ENCODE assay signal across 30 cellular contexts in genomic region chr3:72800869-72801268, GRCh38. TPM values are rescaled to one million over a fixed set of nuclear protein-coding genes. Genes with fewer than 3 reads are reported as not detected.
DNase-seq lines count a peak whose midpoint lies in the region; ATAC-seq, FAIRE-seq and TF ChIP-seq lines count a peak whose summit lies in the region.
"Had no signal": no experiment of that assay in that cellular context is flagged by ENCODE, and none has a peak within 500 bp of the region (broad histone marks: within the 10 kb centered on the region; RNA-seq: fewer than 3 reads in every experiment).

No MANE protein-coding gene starts in this region.

- FAIRE-seq in GM12878 (lab: Jason Lieb, UNC), result no peak
- FAIRE-seq: kidney had no signal

- H3K4me2 ChIP-seq in GM12878 (ENCODE audit: control insufficient read depth, insufficient read depth), result no peak overlapping the region
- H3K4me2 ChIP-seq: GM23338 had no signal

- no peak for TF ChIP-seq POLR2A in GM12878 (IDR thresholded peaks at IDR 0.05; ENCODE audit: low read depth, low read length)

- in situ Hi-C loops in GM13976 (cut with MboI; ENCODE audit: low sequenced_read_pairs, unreplicated experiment) (no loop called here), GM12878 (cut with MboI) (no loop called here)

- no peaks in the 10 kb centered on the region for H3K79me2 ChIP-seq in GM12878 (ENCODE audit: control insufficient read depth, insufficient read depth, low read length)

- no peak overlapping the region for H2AFZ ChIP-seq in GM12878 (ENCODE audit: control insufficient read depth, low read depth, low read length)
- H2AFZ ChIP-seq: GM23338 had no signal

- DNase-seq in GM12865 (ENCODE audit: low read depth) (peak; percentile 23), GM13976 (ENCODE audit: low spot score) (peak; percentile 26), GM12878 (ENCODE audit: low read depth, low spot score) (no peak), DMS 273 (lab: John Stamatoyannopoulos, UW; ENCODE audit: unreplicated experiment) (no peak)
- DNase-seq in stimulated activated CD4-positive, alpha-beta T cell treated with anti-CD3 and anti-CD28 coated beads, Interleukin-4, amount 100 ng/mL, for 4 hours, result no peak
- DNase-seq: activated CD4-positive, alpha-beta T cell treated with anti-CD3 and anti-CD28 coated beads, Interleukin-2, amount 50 U/mL, for 4 hours; activated CD8-positive, alpha-beta memory T cell treated with anti-CD3 and anti-CD28 coated beads, Interleukin-2, amount 50 U/mL, for 48 hours; activated naive CD4-positive, alpha-beta T cell; amygdala; heart left ventricle; kidney; naive B cell; NCI-H1105; NCI-H2029; NCI-H69; Right ventricle myocardium superior; stimulated activated CD4-positive, alpha-beta T cell treated with anti-CD3 and anti-CD28 coated beads, Interleukin-12 subunit alpha, Interleukin-12 subunit beta, amount 100 ng/mL, for 4 hours; stimulated activated CD4-positive, alpha-beta T cell treated with anti-CD3 and anti-CD28 coated beads, Interleukin-4, amount 100 ng/mL, for 24 hours; stimulated activated naive B cell treated with anti-CD40 and anti-IgM and Interleukin-4, amounts not matched to agents 10 μg/mL and 1 μg/mL and 100 μg/mL, for 72 hours; testis; uterus had no signal

- CTCF ChIA-PET in GM12878 (lab: Yijun Ruan, JAX), result interaction anchor here (2.6 kb wide), 1 partner anchor 135 kb away, joined by 10 read pairs; no protein-coding TSS in a partner anchor

- TF ChIP-seq CTCF in GM12865 (IDR thresholded peaks at IDR 0.05; ENCODE audit: insufficient read depth, low read depth, low read length, missing control alignments) (no peak), GM13976 (IDR thresholded peaks at IDR 0.05; ENCODE audit: borderline replicate concordance, control extremely low read depth, extremely low read depth, insufficient read depth, missing control alignments) (no peak), GM12878 (IDR thresholded peaks at IDR 0.05 in 2 of 3, conservative IDR thresholded peaks at IDR 0.05 in 1 of 3; ENCODE audit: control insufficient read depth in 2 of 3, extremely low read depth in 1 of 3, insufficient read depth in 1 of 3, low read depth in 3 of 3, low read length in 3 of 3) (no peak)

- H3K9me3 ChIP-seq in GM12878 (replicated peaks; ENCODE audit: control insufficient read depth, insufficient read depth, low read length), result no peaks in the 10 kb centered on the region
- H3K9me3 ChIP-seq: heart left ventricle, neutrophil, prostate gland, testis, uterus had no signal

- RAD21 ChIA-PET in GM12878 (lab: Charles Lee; ENCODE audit: unreplicated experiment), result interaction anchor here (1.0 kb wide), 1 partner anchor 10 kb away, joined by 3 read pairs; no protein-coding TSS in a partner anchor

- no peak for TF ChIP-seq RAD21 in GM12878 (IDR thresholded peaks at IDR 0.05; ENCODE audit: insufficient read depth, low read depth, low read length)

- intact Hi-C loops in GM12878 (cut with micrococcal nuclease; ENCODE audit: unreplicated experiment), result no loop called here

- SMC1A ChIA-PET in GM12878 (lab: Charles Lee; ENCODE audit: uncharacterized antibody, unreplicated experiment), result interaction anchor here (0.9 to 2.4 kb wide), 6 partner anchors 12 to 135 kb away, joined by 3 to 10 read pairs (median 4); no protein-coding TSS in a partner anchor

- peak; percentile 71 for ATAC-seq in HG02885 (IDR thresholded peaks at IDR 0.05; ENCODE audit: poor library complexity, unreplicated experiment)
- peak; percentile 36 for ATAC-seq in GM12878
- no peak for ATAC-seq in GM18867 (IDR thresholded peaks at IDR 0.05; ENCODE audit: unreplicated experiment)
- ATAC-seq: GM23338; heart left ventricle; sciatic nerve; stimulated activated naive B cell treated with anti-CD40 and anti-IgM and Interleukin-4, amounts not matched to agents 10 μg/mL and 1 μg/mL and 100 μg/mL, for 72 hours had no signal

- H3K36me3 ChIP-seq in GM12878 (ENCODE audit: control insufficient read depth in 2 of 2, insufficient read depth in 2 of 2, low read length in 1 of 2), result peaks cover 0 to 4% of the 10 kb centered on the region in 2 experiments; a peak in 1 of 4 replicates
- H3K36me3 ChIP-seq: neutrophil, prostate gland, uterus had no signal

- BruUV-seq in GM12878 (replicated peaks; lab: Mats Ljungman, UMichigan), result no TSS peak

- no peaks in the 10 kb centered on the region for H4K20me1 ChIP-seq in GM12878 (ENCODE audit: control insufficient read depth, insufficient read depth)

- POLR2A ChIA-PET in GM12878 (lab: Charles Lee), result no interaction called here

- no peaks in the 10 kb centered on the region for H3K27me3 ChIP-seq in GM12878 (replicated peaks in 1 of 2; ENCODE audit: control insufficient read depth in 2 of 2, insufficient read depth in 2 of 2, low read length in 1 of 2)
- H3K27me3 ChIP-seq: heart left ventricle, neutrophil, testis, uterus had no signal

- H3K9ac ChIP-seq in GM12878 (ENCODE audit: control insufficient read depth, insufficient read depth, low read length), result no peak overlapping the region

- peaks cover 4% of the 10 kb centered on the region; the same call in 1 of the 2 replicates for H3K4me1 ChIP-seq in GM12878 (ENCODE audit: control insufficient read depth, insufficient read depth, low read length)
- H3K4me1 ChIP-seq: prostate gland, testis, uterus had no signal

- no peak overlapping the region for H3K27ac ChIP-seq in GM12878 (ENCODE audit: control insufficient read depth, insufficient read depth)
- H3K27ac ChIP-seq: C4-2B, epithelial cell of prostate, heart left ventricle, neutrophil, prostate gland, testis, uterus, VCaP had no signal

- no peak for TF ChIP-seq EP300 in GM12878 (IDR thresholded peaks at IDR 0.05; ENCODE audit: borderline replicate concordance in 1 of 2, control insufficient read depth in 1 of 2, low read depth in 2 of 2, low read length in 2 of 2)

- H3K4me3 ChIP-seq in GM12865 (ENCODE audit: low read depth, low read length) (no peak overlapping the region), GM12878 (no peak overlapping the region)
- H3K4me3 ChIP-seq: GM23338, heart left ventricle, prostate gland, testis, uterus had no signal

TF ChIP-seq in GM12878, 131 proteins besides CTCF, POLR2A, EP300 and RAD21:
- no peak for TF ChIP-seq KDM1A (IDR thresholded peaks at IDR 0.05; ENCODE audit: borderline replicate concordance)
- TF ChIP-seq, protein P1, sequence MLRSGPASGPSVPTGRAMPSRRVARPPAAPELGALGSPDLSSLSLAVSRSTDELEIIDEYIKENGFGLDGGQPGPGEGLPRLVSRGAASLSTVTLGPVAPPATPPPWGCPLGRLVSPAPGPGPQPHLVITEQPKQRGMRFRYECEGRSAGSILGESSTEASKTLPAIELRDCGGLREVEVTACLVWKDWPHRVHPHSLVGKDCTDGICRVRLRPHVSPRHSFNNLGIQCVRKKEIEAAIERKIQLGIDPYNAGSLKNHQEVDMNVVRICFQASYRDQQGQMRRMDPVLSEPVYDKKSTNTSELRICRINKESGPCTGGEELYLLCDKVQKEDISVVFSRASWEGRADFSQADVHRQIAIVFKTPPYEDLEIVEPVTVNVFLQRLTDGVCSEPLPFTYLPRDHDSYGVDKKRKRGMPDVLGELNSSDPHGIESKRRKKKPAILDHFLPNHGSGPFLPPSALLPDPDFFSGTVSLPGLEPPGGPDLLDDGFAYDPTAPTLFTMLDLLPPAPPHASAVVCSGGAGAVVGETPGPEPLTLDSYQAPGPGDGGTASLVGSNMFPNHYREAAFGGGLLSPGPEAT (IDR thresholded peaks at IDR 0.05; ENCODE audit: low read depth), result no peak
- peak; percentile 23; the same call in 1 of the 2 replicates for TF ChIP-seq JUNB (IDR thresholded peaks at IDR 0.05)

RNA-seq across cellular contexts. Expression of gene SHQ1, which starts 47.4 kb away (rescaled TPM):
- total RNA-seq in GM12878 (2013; cell fraction: nucleolus; rRNA removed), result 75.1 and 83.6 TPM in 2 replicates
- 25.9 and 28.1 TPM in 2 replicates for total RNA-seq in GM12878 (2014; rRNA removed)
- total RNA-seq in GM12878 (2014; rRNA removed; fragmentation: Illumina TruSeq; extraction: Trizol), result 23.5 and 25.9 TPM in 2 replicates
- 30.3 and 34.2 TPM in 2 replicates for total RNA-seq in GM12878 (2021)
- 11.7 TPM for polyA plus RNA-seq in GM12878 (2011; ENCODE audit: low read depth)
- polyA plus RNA-seq in GM12878 (2011; rRNA removed), result 23.0 and 28.9 TPM in 2 replicates
- polyA plus RNA-seq in GM12878 (2011; cell fraction: cytosol; rRNA removed), result 12.8 and 13.5 TPM in 2 replicates
- polyA plus RNA-seq in GM12878 (2011; cell fraction: nucleus; rRNA removed), result 10.1 and 14.0 TPM in 2 replicates
- polyA plus RNA-seq in GM12878 (2012), result 14.4 and 15.3 TPM in 2 replicates
- 22.8 and 23.6 TPM in 2 replicates for polyA plus RNA-seq in GM12878 (2014; fragmentation: Illumina TruSeq; extraction: Trizol)
- polyA plus RNA-seq in GM12878 (2014; fragmentation: Nextera tagmentation; extraction: Ambion mirVana), result 10 to 100 TPM; 12.6 to 12.8 TPM
- polyA plus RNA-seq in GM12878 (2014; rRNA removed), result 18.1 and 20.2 TPM in 2 replicates
- 10 to 100 TPM; 46.0 to 51.7 TPM for polyA plus RNA-seq in GM12878 (2016; fragmentation: Nextera tagmentation; extraction: Ambion mirVana)
- 15.8 and 20.3 TPM in 2 replicates for polyA minus RNA-seq in GM12878 (2011; rRNA and poly(A)+ RNA removed)
- 7.5 and 9.4 TPM in 2 replicates for polyA minus RNA-seq in GM12878 (2011; cell fraction: cytosol; rRNA and poly(A)+ RNA removed)
- polyA minus RNA-seq in GM12878 (2011; cell fraction: nucleus; rRNA and poly(A)+ RNA removed), result 33.1 and 66.4 TPM in 2 replicates

Comparison
In these comparisons a context has a peak if more than half of its experiments do, and no peak if none do; other contexts are left out.
1. DNase-seq: peak in GM12865 (single experiment) and GM13976 (single experiment); none in GM12878 (single experiment), stimulated activated CD4-positive, alpha-beta T cell treated with anti-CD3 and anti-CD28 coated beads, Interleukin-4, amount 100 ng/mL, for 4 hours (0 of 2) and DMS 273 (single experiment).